In the genomic region with DNA sequence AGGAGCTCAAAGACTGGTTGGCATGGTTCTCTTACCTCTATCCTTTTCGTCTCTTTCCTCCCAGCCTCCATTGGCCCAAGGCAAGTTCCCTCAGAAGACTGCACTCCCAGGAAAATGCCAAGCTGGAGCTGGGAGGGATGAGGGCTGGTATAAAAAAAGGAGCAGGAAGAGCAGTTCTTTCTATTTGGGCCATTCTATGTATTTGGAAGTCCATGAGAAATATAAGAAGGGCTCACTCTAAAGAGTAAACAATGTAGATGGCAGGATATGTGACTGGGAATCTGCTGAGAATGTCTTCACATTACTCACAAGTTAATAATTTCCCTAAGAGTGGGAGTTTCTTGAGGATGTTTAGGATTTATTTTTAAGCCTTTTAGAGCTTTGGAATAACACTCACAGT, we compare ENCODE assay signal across 16 cellular contexts. TPM values are rescaled to one million over a fixed set of nuclear protein-coding genes. Genes with fewer than 3 reads are reported as not detected.
DNase-seq lines count a peak whose midpoint lies in the region; TF ChIP-seq lines count a peak whose summit lies in the region.
"Had no signal": no experiment of that assay in that cellular context is flagged by ENCODE, and none has a peak within 500 bp of the region (broad histone marks: within the 10 kb centered on the region; RNA-seq: fewer than 3 reads in every experiment).

No MANE protein-coding gene starts in this region.

- H3K4me3 ChIP-seq in SK-N-SH (ENCODE audit: low read depth in 2 of 2, low read length in 1 of 2) (no peak overlapping the region), retinal pigment epithelial cell (ENCODE audit: low read length) (no peak overlapping the region)

- H3K36me3 ChIP-seq in SK-N-SH (replicated peaks in 1 of 2; ENCODE audit: control insufficient read depth in 1 of 2, insufficient read depth in 2 of 2, low read length in 1 of 2) = no peaks in the 10 kb centered on the region

- H3F3A ChIP-seq in SK-N-SH (replicated peaks; ENCODE audit: insufficient read depth) = peaks cover 7% of the 10 kb centered on the region

- no peaks in the 10 kb centered on the region for H3K27me3 ChIP-seq in SK-N-SH (ENCODE audit: insufficient read depth)

- no peak overlapping the region for H3K4me2 ChIP-seq in SK-N-SH

- no peaks in the 10 kb centered on the region for H3K9me3 ChIP-seq in SK-N-SH

- DNase-seq in EL (peak; percentile 55), SK-N-SH (no peak), fibroblast of peridontal ligament (ENCODE audit: extremely low read depth) (peak; percentile 65), retinal pigment epithelial cell (ENCODE audit: low read depth) (peak; percentile 43), T-helper 2 cell (no peak), caudate nucleus (lab: John Stamatoyannopoulos, UW) (no peak), HUDEP-2 (lab: John Stamatoyannopoulos, UW; ENCODE audit: unreplicated experiment in 76 of 76) (no peak)
- no peak for DNase-seq in stimulated activated naive CD4-positive, alpha-beta T cell treated with Interleukin-2 at 50 U/mL for 16 hours (lab: John Stamatoyannopoulos, UW)
- DNase-seq: activated CD4-positive, alpha-beta memory T cell treated with anti-CD3 and anti-CD28 coated beads for 36 hours; CD4-positive, CD25-positive, alpha-beta regulatory T cell; GF-D8; NCI-H187; NCI-H69; Right ventricle myocardium superior; stimulated activated CD4-positive, alpha-beta T cell treated with anti-CD3 and anti-CD28 coated beads, Interleukin-4, amount 100 ng/mL, for 24 hours; stimulated activated naive CD8-positive, alpha-beta T cell treated with anti-CD3 and anti-CD28 coated beads, Interleukin-15, Interleukin-2, amounts not matched to agents 100 U/mL and 50 U/mL, for 24 hours had no signal

- peaks cover 0 to 5% of the 10 kb centered on the region in 2 experiments; a peak in 1 of 4 replicates for H3K4me1 ChIP-seq in SK-N-SH (ENCODE audit: control insufficient read depth in 1 of 2, insufficient read depth in 2 of 2, low read depth in 1 of 2, low read length in 1 of 2)

- no peak for TF ChIP-seq EP300 in SK-N-SH (IDR thresholded peaks at IDR 0.05; ENCODE audit: borderline replicate concordance in 1 of 2, low read depth in 1 of 2, low read length in 1 of 2)

- H2AFZ ChIP-seq in SK-N-SH (ENCODE audit: low read depth) = peak overlapping the region; percentile 81

- no peaks in the 10 kb centered on the region for H4K20me1 ChIP-seq in SK-N-SH (ENCODE audit: insufficient read depth)

- TF ChIP-seq CTCF in SK-N-SH (IDR thresholded peaks at IDR 0.05) = no peak
- TF ChIP-seq CTCF in retinal pigment epithelial cell (conservative IDR thresholded peaks at IDR 0.05; ENCODE audit: low read depth, low read length) = no peak

- WGBS in SK-N-SH (ENCODE audit: low lambda C conversion rate) = 80% methylated on average over 1 of the region's 1 CpG

- peak overlapping the region in 1 of 2 experiments; percentile 70; a peak in 2 of 4 replicates for H3K27ac ChIP-seq in SK-N-SH (ENCODE audit: low read depth in 2 of 2, low read length in 1 of 2)
- no peak overlapping the region for H3K27ac ChIP-seq in caudate nucleus (ENCODE audit: low read depth, low read length)

- H3K9ac ChIP-seq in SK-N-SH = no peak overlapping the region

- CTCF ChIA-PET in SK-N-SH (lab: Yijun Ruan, JAX) = no interaction called here

- TF ChIP-seq RAD21 in SK-N-SH (IDR thresholded peaks at IDR 0.05; ENCODE audit: low read length) = no peak

- POLR2A ChIA-PET in SK-N-SH (lab: Yijun Ruan, JAX) = no interaction called here

- H3K79me2 ChIP-seq in SK-N-SH (ENCODE audit: insufficient read depth) = no peaks in the 10 kb centered on the region

- H3K9me2 ChIP-seq in SK-N-SH = no peaks in the 10 kb centered on the region

TF ChIP-seq in SK-N-SH, 30 proteins besides CTCF, POLR2A, EP300 and RAD21:
- no peak for TF ChIP-seq CHD2 (IDR thresholded peaks at IDR 0.05; ENCODE audit: low read length, partially characterized antibody)
- TF ChIP-seq TEAD4 (IDR thresholded peaks at IDR 0.05; ENCODE audit: borderline replicate concordance, insufficient read depth) = no peak
- TF ChIP-seq, protein P1, sequence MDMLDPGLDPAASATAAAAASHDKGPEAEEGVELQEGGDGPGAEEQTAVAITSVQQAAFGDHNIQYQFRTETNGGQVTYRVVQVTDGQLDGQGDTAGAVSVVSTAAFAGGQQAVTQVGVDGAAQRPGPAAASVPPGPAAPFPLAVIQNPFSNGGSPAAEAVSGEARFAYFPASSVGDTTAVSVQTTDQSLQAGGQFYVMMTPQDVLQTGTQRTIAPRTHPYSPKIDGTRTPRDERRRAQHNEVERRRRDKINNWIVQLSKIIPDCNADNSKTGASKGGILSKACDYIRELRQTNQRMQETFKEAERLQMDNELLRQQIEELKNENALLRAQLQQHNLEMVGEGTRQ (IDR thresholded peaks at IDR 0.05; ENCODE audit: borderline replicate concordance, low read depth, low read length) = no peak
- TF ChIP-seq, protein P2, sequence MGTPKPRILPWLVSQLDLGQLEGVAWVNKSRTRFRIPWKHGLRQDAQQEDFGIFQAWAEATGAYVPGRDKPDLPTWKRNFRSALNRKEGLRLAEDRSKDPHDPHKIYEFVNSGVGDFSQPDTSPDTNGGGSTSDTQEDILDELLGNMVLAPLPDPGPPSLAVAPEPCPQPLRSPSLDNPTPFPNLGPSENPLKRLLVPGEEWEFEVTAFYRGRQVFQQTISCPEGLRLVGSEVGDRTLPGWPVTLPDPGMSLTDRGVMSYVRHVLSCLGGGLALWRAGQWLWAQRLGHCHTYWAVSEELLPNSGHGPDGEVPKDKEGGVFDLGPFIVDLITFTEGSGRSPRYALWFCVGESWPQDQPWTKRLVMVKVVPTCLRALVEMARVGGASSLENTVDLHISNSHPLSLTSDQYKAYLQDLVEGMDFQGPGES (IDR thresholded peaks at IDR 0.05; ENCODE audit: low read depth, low read length) = no peak
- TF ChIP-seq RCOR1 (IDR thresholded peaks at IDR 0.05; ENCODE audit: low read length) = no peak
- no peak for TF ChIP-seq NRF1 (IDR thresholded peaks at IDR 0.05; ENCODE audit: low read depth, low read length)
- no peak for TF ChIP-seq NFIC (IDR thresholded peaks at IDR 0.05; ENCODE audit: borderline replicate concordance)
- TF ChIP-seq RXRA (IDR thresholded peaks at IDR 0.05; ENCODE audit: borderline replicate concordance, low read depth) = no peak
- TF ChIP-seq, protein P3, sequence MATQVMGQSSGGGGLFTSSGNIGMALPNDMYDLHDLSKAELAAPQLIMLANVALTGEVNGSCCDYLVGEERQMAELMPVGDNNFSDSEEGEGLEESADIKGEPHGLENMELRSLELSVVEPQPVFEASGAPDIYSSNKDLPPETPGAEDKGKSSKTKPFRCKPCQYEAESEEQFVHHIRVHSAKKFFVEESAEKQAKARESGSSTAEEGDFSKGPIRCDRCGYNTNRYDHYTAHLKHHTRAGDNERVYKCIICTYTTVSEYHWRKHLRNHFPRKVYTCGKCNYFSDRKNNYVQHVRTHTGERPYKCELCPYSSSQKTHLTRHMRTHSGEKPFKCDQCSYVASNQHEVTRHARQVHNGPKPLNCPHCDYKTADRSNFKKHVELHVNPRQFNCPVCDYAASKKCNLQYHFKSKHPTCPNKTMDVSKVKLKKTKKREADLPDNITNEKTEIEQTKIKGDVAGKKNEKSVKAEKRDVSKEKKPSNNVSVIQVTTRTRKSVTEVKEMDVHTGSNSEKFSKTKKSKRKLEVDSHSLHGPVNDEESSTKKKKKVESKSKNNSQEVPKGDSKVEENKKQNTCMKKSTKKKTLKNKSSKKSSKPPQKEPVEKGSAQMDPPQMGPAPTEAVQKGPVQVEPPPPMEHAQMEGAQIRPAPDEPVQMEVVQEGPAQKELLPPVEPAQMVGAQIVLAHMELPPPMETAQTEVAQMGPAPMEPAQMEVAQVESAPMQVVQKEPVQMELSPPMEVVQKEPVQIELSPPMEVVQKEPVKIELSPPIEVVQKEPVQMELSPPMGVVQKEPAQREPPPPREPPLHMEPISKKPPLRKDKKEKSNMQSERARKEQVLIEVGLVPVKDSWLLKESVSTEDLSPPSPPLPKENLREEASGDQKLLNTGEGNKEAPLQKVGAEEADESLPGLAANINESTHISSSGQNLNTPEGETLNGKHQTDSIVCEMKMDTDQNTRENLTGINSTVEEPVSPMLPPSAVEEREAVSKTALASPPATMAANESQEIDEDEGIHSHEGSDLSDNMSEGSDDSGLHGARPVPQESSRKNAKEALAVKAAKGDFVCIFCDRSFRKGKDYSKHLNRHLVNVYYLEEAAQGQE (IDR thresholded peaks at IDR 0.05; ENCODE audit: low read depth, low read length) = no peak
- no peak for TF ChIP-seq MXI1 (IDR thresholded peaks at IDR 0.05; ENCODE audit: low read depth, low read length)
- TF ChIP-seq FOXM1 (IDR thresholded peaks at IDR 0.05; ENCODE audit: low read depth) = no peak
- TF ChIP-seq, protein P4, sequence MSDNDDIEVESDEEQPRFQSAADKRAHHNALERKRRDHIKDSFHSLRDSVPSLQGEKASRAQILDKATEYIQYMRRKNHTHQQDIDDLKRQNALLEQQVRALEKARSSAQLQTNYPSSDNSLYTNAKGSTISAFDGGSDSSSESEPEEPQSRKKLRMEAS (IDR thresholded peaks at IDR 0.05; ENCODE audit: low read depth) = no peak
- no peak for TF ChIP-seq YY1 (IDR thresholded peaks at IDR 0.05; ENCODE audit: low read depth)
- no peak for TF ChIP-seq GATA2 (CRISPR knock-in tag; IDR thresholded peaks at IDR 0.05)
- no peak for TF ChIP-seq POLR2AphosphoS5 (IDR thresholded peaks at IDR 0.05; ENCODE audit: low read depth, low read length)

RNA-seq across cellular contexts. Expression of a gene that starts 36.6 kb away (rescaled TPM):
- 0.84 and 1.2 TPM in 2 replicates for polyA plus RNA-seq in SK-N-SH (2012; rRNA removed)
- 0.35 and 0.53 TPM in 2 replicates for polyA plus RNA-seq in SK-N-SH (2012; cell fraction: cytosol; rRNA removed)
- polyA plus RNA-seq in SK-N-SH (2012; cell fraction: nucleus; rRNA removed) = 0.72 and 1.6 TPM in 2 replicates

Comparison
In these comparisons a context has a peak if more than half of its experiments do, and no peak if none do; other contexts are left out.
1. DNase-seq: peak in EL (single experiment), fibroblast of peridontal ligament (single experiment) and retinal pigment epithelial cell (single experiment); none in SK-N-SH (single experiment), T-helper 2 cell (0 of 5), caudate nucleus (0 of 61), stimulated activated naive CD4-positive, alpha-beta T cell treated with Interleukin-2 at 50 U/mL for 16 hours (single experiment) and HUDEP-2 (0 of 76).